ENCODE assay signal across 26 cellular contexts in the genomic region with DNA sequence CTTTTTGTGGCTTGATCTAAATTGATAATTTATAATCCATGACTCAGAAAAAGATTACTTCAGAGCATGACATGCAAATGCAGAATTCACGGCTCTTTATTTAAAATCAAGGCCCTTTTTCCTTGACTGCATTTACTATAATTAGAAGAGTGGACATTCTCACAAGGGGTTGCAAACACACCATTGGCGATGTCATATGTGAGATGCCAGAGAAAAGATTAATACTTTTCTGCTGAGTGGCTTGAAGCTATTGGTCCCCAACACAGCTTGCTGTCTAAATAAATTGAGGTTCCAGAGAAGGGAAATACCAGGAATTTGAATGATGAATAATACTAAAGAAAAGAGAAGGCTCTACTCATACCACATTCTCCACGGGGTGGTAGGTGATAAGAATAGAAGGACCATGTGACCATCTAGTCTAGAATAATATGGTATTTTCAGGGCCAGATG.
DNase-seq lines count a peak whose midpoint lies in the region; ATAC-seq lines count a peak whose summit lies in the region.
"Had no signal": no experiment of that assay in that cellular context is flagged by ENCODE, and none has a peak within 500 bp of the region (broad histone marks: within the 10 kb centered on the region; RNA-seq: fewer than 3 reads in every experiment).

No MANE protein-coding gene starts in this region.

- no peaks in the 10 kb centered on the region for H3K9me3 Mint-ChIP-seq in activated CD4-positive, alpha-beta memory T cell treated with anti-CD3 and anti-CD28 coated beads, Interleukin-2, amount 10 ng/mL, durations not matched to agents 7 days and 5 days
- H3K9me3 Mint-ChIP-seq in activated CD4-positive, alpha-beta memory T cell treated with anti-CD3 and anti-CD28 coated beads for 36 hours: no peaks in the 10 kb centered on the region
- H3K9me3 Mint-ChIP-seq: activated naive CD8-positive, alpha-beta T cell treated with anti-CD3 and anti-CD28 coated beads for 36 hours; nephron; stimulated activated naive CD8-positive, alpha-beta T cell treated with anti-CD3 and anti-CD28 coated beads, Interleukin-15, Interleukin-2, amounts not matched to agents 100 ng/mL and 50 ng/mL, for 24 hours; WTC11 had no signal

- POLR2A ChIA-PET in activated CD4-positive, alpha-beta memory T cell treated with anti-CD3 and anti-CD28 coated beads, Interleukin-2, amount 10 ng/mL, durations not matched to agents 7 days and 5 days (lab: Charles Lee): no interaction called here
- POLR2A ChIA-PET in activated CD4-positive, alpha-beta memory T cell treated with anti-CD3 and anti-CD28 coated beads for 36 hours (lab: Charles Lee): no interaction called here

- H3K27me3 Mint-ChIP-seq in activated CD4-positive, alpha-beta memory T cell treated with anti-CD3 and anti-CD28 coated beads, Interleukin-2, amount 10 ng/mL, durations not matched to agents 7 days and 5 days: no peaks in the 10 kb centered on the region
- no peaks in the 10 kb centered on the region for H3K27me3 Mint-ChIP-seq in activated CD4-positive, alpha-beta memory T cell treated with anti-CD3 and anti-CD28 coated beads for 36 hours
- H3K27me3 Mint-ChIP-seq: activated naive CD8-positive, alpha-beta T cell treated with anti-CD3 and anti-CD28 coated beads for 36 hours; stimulated activated naive CD8-positive, alpha-beta T cell treated with anti-CD3 and anti-CD28 coated beads, Interleukin-15, Interleukin-2, amounts not matched to agents 100 ng/mL and 50 ng/mL, for 24 hours had no signal

- no peak overlapping the region for H3K4me3 Mint-ChIP-seq in activated CD4-positive, alpha-beta memory T cell treated with anti-CD3 and anti-CD28 coated beads, Interleukin-2, amount 10 ng/mL, durations not matched to agents 7 days and 5 days
- H3K4me3 Mint-ChIP-seq in activated CD4-positive, alpha-beta memory T cell treated with anti-CD3 and anti-CD28 coated beads for 36 hours: no peak overlapping the region
- H3K4me3 Mint-ChIP-seq: activated naive CD8-positive, alpha-beta T cell treated with anti-CD3 and anti-CD28 coated beads for 36 hours; nephron; stimulated activated naive CD8-positive, alpha-beta T cell treated with anti-CD3 and anti-CD28 coated beads, Interleukin-15, Interleukin-2, amounts not matched to agents 100 ng/mL and 50 ng/mL, for 24 hours; WTC11 had no signal

- DNase-seq in activated CD4-positive, alpha-beta memory T cell treated with anti-CD3 and anti-CD28 coated beads, Interleukin-2, amount 10 ng/mL, durations not matched to agents 7 days and 5 days: no peak
- no peak for DNase-seq in activated CD4-positive, alpha-beta memory T cell treated with anti-CD3 and anti-CD28 coated beads for 36 hours
- DNase-seq in adipocyte (ENCODE audit: low read depth) (peak; percentile 9), hepatic stellate cell (ENCODE audit: low spot score) (peak; percentile 32), DMS79 (lab: John Stamatoyannopoulos, UW) (no peak), NCI-H1436 (lab: John Stamatoyannopoulos, UW) (no peak)
- no peak for DNase-seq in activated naive CD4-positive, alpha-beta T cell treated with Interleukin-2 at 50 U/mL for 16 hours
- DNase-seq: 8988T; activated CD4-positive, alpha-beta T cell treated with anti-CD3 and anti-CD28 coated beads, Interleukin-2, amount 50 U/mL, for 4 hours; activated naive CD8-positive, alpha-beta T cell treated with anti-CD3 and anti-CD28 coated beads for 36 hours; BE2C; body of pancreas; DND-41; gastrocnemius medialis; hippocampal formation; NCI-H1105; NCI-H2081; NCI-H446; NCI-H82; ovary; stimulated activated CD4-positive, alpha-beta T cell treated with anti-CD3 and anti-CD28 coated beads, Interleukin-15, amount 100 ng/mL, for 24 hours had no signal

- intact Hi-C loops in activated CD4-positive, alpha-beta memory T cell treated with anti-CD3 and anti-CD28 coated beads for 36 hours (cut with micrococcal nuclease): no loop called here

- peak overlapping the region; percentile 24 for H3K27ac Mint-ChIP-seq in activated CD4-positive, alpha-beta memory T cell treated with anti-CD3 and anti-CD28 coated beads, Interleukin-2, amount 10 ng/mL, durations not matched to agents 7 days and 5 days
- no peak overlapping the region for H3K27ac Mint-ChIP-seq in activated CD4-positive, alpha-beta memory T cell treated with anti-CD3 and anti-CD28 coated beads for 36 hours
- H3K27ac Mint-ChIP-seq: activated naive CD8-positive, alpha-beta T cell treated with anti-CD3 and anti-CD28 coated beads for 36 hours; nephron; stimulated activated naive CD8-positive, alpha-beta T cell treated with anti-CD3 and anti-CD28 coated beads, Interleukin-15, Interleukin-2, amounts not matched to agents 100 ng/mL and 50 ng/mL, for 24 hours; WTC11 had no signal

- H3K4me3 ChIP-seq in adipocyte (ENCODE audit: low read length): no peak overlapping the region
- H3K4me3 ChIP-seq: body of pancreas, gastrocnemius medialis, ovary had no signal

- ATAC-seq in GM19023 (IDR thresholded peaks at IDR 0.05; ENCODE audit: unreplicated experiment): no peak
- ATAC-seq: body of pancreas, gastrocnemius medialis, sciatic nerve, WTC11 had no signal

- H3K27me3 ChIP-seq in adipocyte (replicated peaks; ENCODE audit: control insufficient read depth, insufficient read depth, low read length): no peaks in the 10 kb centered on the region
- H3K27me3 ChIP-seq: BE2C, body of pancreas, gastrocnemius medialis, ovary had no signal

- no peaks in the 10 kb centered on the region for H3K36me3 ChIP-seq in adipocyte (ENCODE audit: control insufficient read depth, insufficient read depth, low read length, severe bottlenecking)
- H3K36me3 ChIP-seq: BE2C, gastrocnemius medialis, ovary had no signal

- H3K36me3 Mint-ChIP-seq in activated CD4-positive, alpha-beta memory T cell treated with anti-CD3 and anti-CD28 coated beads, Interleukin-2, amount 10 ng/mL, durations not matched to agents 7 days and 5 days (ENCODE audit: low read depth): peaks cover 3% of the 10 kb centered on the region
- no peaks in the 10 kb centered on the region for H3K36me3 Mint-ChIP-seq in activated CD4-positive, alpha-beta memory T cell treated with anti-CD3 and anti-CD28 coated beads for 36 hours
- H3K36me3 Mint-ChIP-seq: activated naive CD8-positive, alpha-beta T cell treated with anti-CD3 and anti-CD28 coated beads for 36 hours; WTC11 had no signal

- peaks cover 14% of the 10 kb centered on the region for H3K4me1 Mint-ChIP-seq in activated CD4-positive, alpha-beta memory T cell treated with anti-CD3 and anti-CD28 coated beads, Interleukin-2, amount 10 ng/mL, durations not matched to agents 7 days and 5 days
- no peaks in the 10 kb centered on the region for H3K4me1 Mint-ChIP-seq in activated CD4-positive, alpha-beta memory T cell treated with anti-CD3 and anti-CD28 coated beads for 36 hours (ENCODE audit: low read depth)
- H3K4me1 Mint-ChIP-seq: nephron had no signal

- CTCF ChIA-PET in activated CD4-positive, alpha-beta memory T cell treated with anti-CD3 and anti-CD28 coated beads, Interleukin-2, amount 10 ng/mL, durations not matched to agents 7 days and 5 days (lab: Charles Lee): no interaction called here
- CTCF ChIA-PET in activated CD4-positive, alpha-beta memory T cell treated with anti-CD3 and anti-CD28 coated beads for 36 hours (lab: Charles Lee): interaction anchor here (1.8 kb wide), 1 partner anchor 72 kb away, joined by 6 read pairs; no protein-coding TSS in a partner anchor

- H3K9me3 ChIP-seq in adipocyte (ENCODE audit: control insufficient read depth, low read length): no peaks in the 10 kb centered on the region
- H3K9me3 ChIP-seq: BE2C, body of pancreas, gastrocnemius medialis, ovary had no signal

- no peak overlapping the region for H3K9ac ChIP-seq in adipocyte (ENCODE audit: low read length)

- peaks cover 3% of the 10 kb centered on the region for H3K4me1 ChIP-seq in adipocyte (ENCODE audit: control insufficient read depth, insufficient read depth, low read length)
- H3K4me1 ChIP-seq: BE2C, body of pancreas, gastrocnemius medialis had no signal

Comparison
In these comparisons a context has a peak if more than half of its experiments do, and no peak if none do; other contexts are left out.
1. DNase-seq: peak in adipocyte (single experiment) and hepatic stellate cell (single experiment); none in activated CD4-positive, alpha-beta memory T cell treated with anti-CD3 and anti-CD28 coated beads, Interleukin-2, amount 10 ng/mL, durations not matched to agents 7 days and 5 days (single experiment), activated CD4-positive, alpha-beta memory T cell treated with anti-CD3 and anti-CD28 coated beads for 36 hours (single experiment), DMS79 (single experiment), activated naive CD4-positive, alpha-beta T cell treated with Interleukin-2 at 50 U/mL for 16 hours (single experiment) and NCI-H1436 (single experiment).